ENCODE assay signal across 23 cellular contexts in the genomic region with DNA sequence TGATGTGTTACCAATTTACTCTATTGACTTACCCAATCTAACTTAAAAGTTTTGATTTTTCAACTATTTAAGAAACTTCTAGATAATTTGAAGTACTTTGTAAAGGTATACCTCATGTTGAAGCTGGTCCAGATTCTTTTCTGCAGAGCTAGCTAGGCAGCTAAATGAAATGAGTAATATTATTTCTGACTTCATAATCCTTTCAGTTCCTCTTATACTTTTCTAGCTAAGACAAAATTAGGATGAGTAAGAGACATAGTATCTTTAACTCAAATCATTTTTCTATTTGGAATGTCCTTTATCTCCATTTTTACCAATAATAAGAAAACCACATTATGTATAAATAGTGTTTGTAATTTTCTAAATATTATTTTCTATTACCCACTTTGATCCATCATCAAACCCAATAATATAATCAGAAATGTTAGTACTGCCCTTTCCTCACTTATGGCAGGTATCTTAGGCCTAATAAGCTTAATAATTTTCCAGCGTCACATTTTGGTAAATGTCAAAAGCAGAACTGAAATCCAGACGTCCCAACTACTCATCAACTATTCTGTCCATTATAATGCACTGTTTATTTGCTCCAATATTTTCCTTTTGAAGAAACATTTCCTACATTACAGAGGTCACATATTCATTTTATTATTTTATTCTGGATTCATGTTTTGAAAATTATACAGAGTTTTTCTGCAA.
DNase-seq lines count a peak whose midpoint lies in the region; ATAC-seq lines count a peak whose summit lies in the region.
"Had no signal": no experiment of that assay in that cellular context is flagged by ENCODE, and none has a peak within 500 bp of the region (broad histone marks: within the 10 kb centered on the region; RNA-seq: fewer than 3 reads in every experiment).

No MANE protein-coding gene starts in this region.

- POLR2A ChIA-PET in activated CD8-positive, alpha-beta T cell treated with anti-CD3 and anti-CD28 coated beads, Interleukin-2, amount 10 ng/mL, durations not matched to agents 7 days and 5 days (lab: Charles Lee) = no interaction called here

- CTCF ChIA-PET in activated CD8-positive, alpha-beta T cell treated with anti-CD3 and anti-CD28 coated beads, Interleukin-2, amount 10 ng/mL, durations not matched to agents 7 days and 5 days (lab: Charles Lee) = no interaction called here

- no peak for DNase-seq in activated CD8-positive, alpha-beta T cell treated with anti-CD3 and anti-CD28 coated beads, Interleukin-2, amount 10 ng/mL, durations not matched to agents 7 days and 5 days
- no peak for DNase-seq in NK-92 (lab: John Stamatoyannopoulos, UW; ENCODE audit: unreplicated experiment)
- DNase-seq in activated T-cell treated with anti-CD3 and anti-CD28 coated beads for 4 hours = no peak
- DNase-seq in GM19240 (ENCODE audit: insufficient read length, low spot score) = no peak
- DNase-seq: activated CD4-positive, alpha-beta memory T cell treated with anti-CD3 and anti-CD28 coated beads, Interleukin-2, amount 10 ng/mL, durations not matched to agents 7 days and 5 days; activated naive CD4-positive, alpha-beta T cell treated with anti-CD3 and anti-CD28 coated beads, Interleukin-2, amount 10 ng/mL, durations not matched to agents 7 days and 5 days; activated T-cell treated with anti-CD3 and anti-CD28 coated beads, Interleukin-2, amount 50 U/mL, for 4 hours; AML-193; cerebellar nuclear complex; effector CD4-positive, alpha-beta T cell; Kasumi-1; left colon; naive thymus-derived CD8-positive, alpha-beta T cell; NCI-H1105; NCI-H510A treated with DMSO at 0.1 percent for 48 hours; SHP77 treated with DMSO at 0.1 percent for 48 hours; sigmoid colon; stimulated activated naive CD4-positive, alpha-beta T cell; T-helper 17 cell; tibial artery had no signal

- no peak overlapping the region for H3K27ac Mint-ChIP-seq in activated CD8-positive, alpha-beta T cell treated with anti-CD3 and anti-CD28 coated beads, Interleukin-2, amount 10 ng/mL, durations not matched to agents 7 days and 5 days
- H3K27ac Mint-ChIP-seq: activated CD4-positive, alpha-beta memory T cell treated with anti-CD3 and anti-CD28 coated beads, Interleukin-2, amount 10 ng/mL, durations not matched to agents 7 days and 5 days; activated naive CD4-positive, alpha-beta T cell treated with anti-CD3 and anti-CD28 coated beads, Interleukin-2, amount 10 ng/mL, durations not matched to agents 7 days and 5 days; naive thymus-derived CD8-positive, alpha-beta T cell; T-helper 17 cell had no signal

- no peaks in the 10 kb centered on the region for H3K4me1 Mint-ChIP-seq in activated CD8-positive, alpha-beta T cell treated with anti-CD3 and anti-CD28 coated beads, Interleukin-2, amount 10 ng/mL, durations not matched to agents 7 days and 5 days (ENCODE audit: low read depth)
- H3K4me1 Mint-ChIP-seq: activated CD4-positive, alpha-beta memory T cell treated with anti-CD3 and anti-CD28 coated beads, Interleukin-2, amount 10 ng/mL, durations not matched to agents 7 days and 5 days; activated naive CD4-positive, alpha-beta T cell treated with anti-CD3 and anti-CD28 coated beads, Interleukin-2, amount 10 ng/mL, durations not matched to agents 7 days and 5 days; naive thymus-derived CD8-positive, alpha-beta T cell; T-helper 17 cell had no signal

- ATAC-seq in GM18868 (IDR thresholded peaks at IDR 0.05; ENCODE audit: unreplicated experiment) = peak; percentile 91
- peak; percentile 47 for ATAC-seq in HG02610 (IDR thresholded peaks at IDR 0.05; ENCODE audit: unreplicated experiment)
- ATAC-seq in HG03378 (IDR thresholded peaks at IDR 0.05; ENCODE audit: unreplicated experiment) = peak; percentile 59
- ATAC-seq in activated CD8-positive, alpha-beta T cell treated with anti-CD3 and anti-CD28 coated beads, Interleukin-2, amount 10 ng/mL, durations not matched to agents 7 days and 5 days = no peak
- ATAC-seq: activated T-cell treated with anti-CD3 and anti-CD28 coated beads, Interleukin-2, amount 50 U/mL, for 4 hours; left colon; naive thymus-derived CD8-positive, alpha-beta T cell; T-helper 17 cell had no signal

- no peaks in the 10 kb centered on the region for H3K36me3 Mint-ChIP-seq in activated CD8-positive, alpha-beta T cell treated with anti-CD3 and anti-CD28 coated beads, Interleukin-2, amount 10 ng/mL, durations not matched to agents 7 days and 5 days (ENCODE audit: low read depth)
- H3K36me3 Mint-ChIP-seq: activated naive CD4-positive, alpha-beta T cell treated with anti-CD3 and anti-CD28 coated beads, Interleukin-2, amount 10 ng/mL, durations not matched to agents 7 days and 5 days; naive thymus-derived CD8-positive, alpha-beta T cell had no signal

- H3K9me3 Mint-ChIP-seq in activated CD8-positive, alpha-beta T cell treated with anti-CD3 and anti-CD28 coated beads, Interleukin-2, amount 10 ng/mL, durations not matched to agents 7 days and 5 days (ENCODE audit: insufficient read depth) = no peaks in the 10 kb centered on the region
- H3K9me3 Mint-ChIP-seq: activated CD4-positive, alpha-beta memory T cell treated with anti-CD3 and anti-CD28 coated beads, Interleukin-2, amount 10 ng/mL, durations not matched to agents 7 days and 5 days; activated naive CD4-positive, alpha-beta T cell treated with anti-CD3 and anti-CD28 coated beads, Interleukin-2, amount 10 ng/mL, durations not matched to agents 7 days and 5 days had no signal

- no peak overlapping the region for H3K4me3 Mint-ChIP-seq in activated CD8-positive, alpha-beta T cell treated with anti-CD3 and anti-CD28 coated beads, Interleukin-2, amount 10 ng/mL, durations not matched to agents 7 days and 5 days
- H3K4me3 Mint-ChIP-seq: activated CD4-positive, alpha-beta memory T cell treated with anti-CD3 and anti-CD28 coated beads, Interleukin-2, amount 10 ng/mL, durations not matched to agents 7 days and 5 days; activated naive CD4-positive, alpha-beta T cell treated with anti-CD3 and anti-CD28 coated beads, Interleukin-2, amount 10 ng/mL, durations not matched to agents 7 days and 5 days; activated T-cell treated with anti-CD3 and anti-CD28 coated beads, Interleukin-2, amount 50 U/mL, for 4 hours; naive thymus-derived CD8-positive, alpha-beta T cell; T-helper 17 cell had no signal

- no peaks in the 10 kb centered on the region for H3K27me3 Mint-ChIP-seq in activated CD8-positive, alpha-beta T cell treated with anti-CD3 and anti-CD28 coated beads, Interleukin-2, amount 10 ng/mL, durations not matched to agents 7 days and 5 days (ENCODE audit: low read depth)
- H3K27me3 Mint-ChIP-seq: activated CD4-positive, alpha-beta memory T cell treated with anti-CD3 and anti-CD28 coated beads, Interleukin-2, amount 10 ng/mL, durations not matched to agents 7 days and 5 days; activated naive CD4-positive, alpha-beta T cell treated with anti-CD3 and anti-CD28 coated beads, Interleukin-2, amount 10 ng/mL, durations not matched to agents 7 days and 5 days; T-helper 17 cell had no signal
